1 cellular context compared by ENCODE assay signal in genomic region chr15:75903331-75904240, GRCh38.
TF ChIP-seq lines count a peak whose summit lies in the region.

Gene FBXO22 (plus strand): TSS chr15:75903878. CDS start chr15:75903964, 86 bp downstream.

TF ChIP-seq in HepG2, 621 proteins besides CTCF, POLR2A, EP300 and RAD21 (continued from another document and continues in another):
- peak; percentile 92 for TF ChIP-seq ZFP91 (CRISPR knock-in tag; IDR thresholded peaks at IDR 0.05; ENCODE audit: borderline replicate concordance)
- TF ChIP-seq ZNF180 (CRISPR knock-in tag; IDR thresholded peaks at IDR 0.05; ENCODE audit: borderline replicate concordance, low read depth), result no peak
- 0 out of 2 replicates have a peak, but pooled peaks have one; percentile 38 for TF ChIP-seq ZNF609 (CRISPR knock-in tag; IDR thresholded peaks at IDR 0.05; ENCODE audit: borderline replicate concordance)
- no peak for TF ChIP-seq FOXA1 (IDR thresholded peaks at IDR 0.05)
- TF ChIP-seq FOXA1 (CRISPR knock-in tag; IDR thresholded peaks at IDR 0.05), result no peak
- TF ChIP-seq ZNF547 (CRISPR knock-in tag; IDR thresholded peaks at IDR 0.05), result peak; percentile 83; the same call in 1 of the 2 replicates
- 0 out of 2 replicates have a peak, but pooled peaks have one; percentile 68 for TF ChIP-seq HNRNPUL1 (IDR thresholded peaks at IDR 0.05; ENCODE audit: low read depth, low read length)
- no peak for TF ChIP-seq CERS6 (CRISPR knock-in tag; IDR thresholded peaks at IDR 0.05)
- no peak for TF ChIP-seq ZNF550 (CRISPR knock-in tag; IDR thresholded peaks at IDR 0.05; ENCODE audit: borderline replicate concordance)
- TF ChIP-seq ZNF331 (CRISPR knock-in tag; IDR thresholded peaks at IDR 0.05), result peak; percentile 66; the same call in 1 of the 2 replicates
- TF ChIP-seq KLF16 (CRISPR knock-in tag; IDR thresholded peaks at IDR 0.05), result peak in 1 of 2 experiments; percentile 98; a peak in 2 of 4 replicates
- no peak for TF ChIP-seq ZNF746 (CRISPR knock-in tag; IDR thresholded peaks at IDR 0.05)
- peak; percentile 85 for TF ChIP-seq HOXD1 (CRISPR knock-in tag; IDR thresholded peaks at IDR 0.05)
- peak; percentile 74 for TF ChIP-seq SIN3B (IDR thresholded peaks at IDR 0.05; ENCODE audit: low read length)
- TF ChIP-seq CHD2 (IDR thresholded peaks at IDR 0.05; ENCODE audit: low read depth, low read length), result no peak
- TF ChIP-seq BCLAF1 (IDR thresholded peaks at IDR 0.05), result no peak
- TF ChIP-seq ZNF264 (CRISPR knock-in tag; IDR thresholded peaks at IDR 0.05), result peak; percentile 85
- peak; percentile 57; the same call in 1 of the 2 replicates for TF ChIP-seq TFAP4 (IDR thresholded peaks at IDR 0.05; ENCODE audit: borderline replicate concordance, low read depth)
- 0 out of 2 replicates have a peak, but pooled peaks have one; percentile 43 for TF ChIP-seq FOXC1 (CRISPR knock-in tag; IDR thresholded peaks at IDR 0.05; ENCODE audit: borderline replicate concordance)
- TF ChIP-seq ZNF839 (CRISPR knock-in tag; IDR thresholded peaks at IDR 0.05; ENCODE audit: borderline replicate concordance), result no peak; the same call in 1 of the 2 replicates
- no peak for TF ChIP-seq IKZF1 (IDR thresholded peaks at IDR 0.05)
- TF ChIP-seq HMG20B (CRISPR knock-in tag; conservative IDR thresholded peaks at IDR 0.05), result no peak
- no peak for TF ChIP-seq ZFP36L2 (CRISPR knock-in tag; IDR thresholded peaks at IDR 0.05)
- TF ChIP-seq ZNF83 (CRISPR knock-in tag; IDR thresholded peaks at IDR 0.05; ENCODE audit: borderline replicate concordance), result no peak
- TF ChIP-seq ZNF274 (CRISPR knock-in tag; IDR thresholded peaks at IDR 0.05), result peak; percentile 82; the same call in 1 of the 2 replicates
- peak; percentile 45 for TF ChIP-seq PAXIP1 (CRISPR knock-in tag; conservative IDR thresholded peaks at IDR 0.05)
- TF ChIP-seq ZBTB8A (CRISPR knock-in tag; IDR thresholded peaks at IDR 0.05; ENCODE audit: borderline replicate concordance, low read depth), result no peak
- TF ChIP-seq ZNF431 (CRISPR knock-in tag; IDR thresholded peaks at IDR 0.05; ENCODE audit: borderline replicate concordance, low read depth), result peak; percentile 63; the same call in 1 of the 2 replicates
- TF ChIP-seq CBX5 (CRISPR knock-in tag; IDR thresholded peaks at IDR 0.05; ENCODE audit: borderline replicate concordance), result peak; percentile 86
- TF ChIP-seq AKNA (CRISPR knock-in tag; IDR thresholded peaks at IDR 0.05; ENCODE audit: borderline replicate concordance), result peak; percentile 88; the same call in 1 of the 2 replicates
- TF ChIP-seq TRAFD1 (CRISPR knock-in tag; IDR thresholded peaks at IDR 0.05; ENCODE audit: borderline replicate concordance), result no peak
